In the genomic region with DNA sequence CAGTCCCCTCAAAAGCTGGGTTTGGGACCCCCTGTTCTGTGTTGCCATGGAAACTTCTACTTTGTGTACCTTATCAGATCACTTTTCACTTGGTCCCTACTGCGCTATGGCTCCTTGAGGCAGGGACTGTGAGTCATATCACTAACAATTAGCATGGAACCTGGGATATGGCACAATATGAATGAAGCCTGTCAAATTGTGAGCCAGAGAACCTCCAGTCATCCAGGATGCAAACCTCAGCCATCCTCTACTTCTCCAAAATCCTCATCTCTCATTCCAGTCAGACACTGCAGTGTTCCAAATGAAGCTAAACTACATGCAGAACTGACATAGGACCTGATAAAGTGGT, we compare ENCODE assay signal across 1 cellular context.
TF ChIP-seq lines count a peak whose summit lies in the region.

No MANE protein-coding gene starts in this region.

TF ChIP-seq in IMR-90, 13 proteins besides CTCF, POLR2A, EP300 and RAD21:
- TF ChIP-seq MAFK (IDR thresholded peaks at IDR 0.05; ENCODE audit: low read depth, low read length) (no peak), MXI1 (IDR thresholded peaks at IDR 0.05; ENCODE audit: borderline replicate concordance, low read depth, low read length) (no peak)
